In the genomic region with DNA sequence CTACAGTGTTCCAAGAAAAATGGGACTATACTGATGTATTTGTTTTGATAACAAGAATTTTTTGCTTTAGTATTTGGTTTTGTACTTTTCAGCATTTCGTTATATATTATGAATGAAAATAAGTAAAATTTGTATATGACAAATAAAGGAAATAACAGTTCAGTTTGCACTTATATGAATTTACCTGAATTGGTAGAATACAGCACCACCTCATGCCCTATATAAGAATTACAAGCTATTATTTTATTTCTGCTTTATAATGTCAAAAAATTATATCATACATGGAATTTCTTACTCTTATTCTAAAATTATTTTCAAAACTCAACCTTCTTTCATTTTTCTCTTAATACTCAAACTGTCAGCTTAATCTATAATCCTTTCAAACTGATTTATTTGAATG, we compare ENCODE assay signal across 8 cellular contexts. TPM values are rescaled to one million over a fixed set of nuclear protein-coding genes. Genes with fewer than 3 reads are reported as not detected.
A peak's percentile ranks its signal among the peaks of the same experiment; 100 is the strongest.
DNase-seq lines count a peak whose midpoint lies in the region; ATAC-seq, FAIRE-seq and TF ChIP-seq lines count a peak whose summit lies in the region.

No MANE protein-coding gene starts in this region.

- in situ Hi-C loops in GM12878 (cut with MboI): no loop called here

- TF ChIP-seq RAD21 in Ishikawa (IDR thresholded peaks at IDR 0.05; ENCODE audit: low read depth) (peak; percentile 51), GM12878 (IDR thresholded peaks at IDR 0.05; ENCODE audit: insufficient read depth, low read depth, low read length) (peak; percentile 38)

- no peaks in the 10 kb centered on the region for H3K4me1 Mint-ChIP-seq in Calu3 (ENCODE audit: low read depth, unreplicated experiment)

- TF ChIP-seq POLR2A in GM12878 (IDR thresholded peaks at IDR 0.05; ENCODE audit: low read depth, low read length): no peak

- no peak for FAIRE-seq in GM12878 (lab: Jason Lieb, UNC)

- H3K4me3 Mint-ChIP-seq in Calu3 (ENCODE audit: low read depth, unreplicated experiment): no peak overlapping the region

- no peak for DNase-seq in Calu3
- DNase-seq in GM12878 (ENCODE audit: low read depth, low spot score): no peak
- DNase-seq in lung (ENCODE audit: low spot score): no peak
- no peak for DNase-seq in globus pallidus (ENCODE audit: low spot score)

- H3K79me2 ChIP-seq in GM12878 (ENCODE audit: control insufficient read depth, insufficient read depth, low read length): no peaks in the 10 kb centered on the region

- TF ChIP-seq EP300 in Ishikawa (IDR thresholded peaks at IDR 0.05; ENCODE audit: borderline replicate concordance): no peak
- no peak for TF ChIP-seq EP300 in GM12878 (IDR thresholded peaks at IDR 0.05; ENCODE audit: borderline replicate concordance in 1 of 2, control insufficient read depth in 1 of 2, low read depth in 2 of 2, low read length in 2 of 2)

- H3K9me3 Mint-ChIP-seq in Calu3 (ENCODE audit: low read depth, unreplicated experiment): no peaks in the 10 kb centered on the region

- ATAC-seq in GM12878: no peak
- ATAC-seq in lung (ENCODE audit: insufficient read depth, low FRiP score): no peak
- ATAC-seq in GM21381 (IDR thresholded peaks at IDR 0.05; ENCODE audit: unreplicated experiment): no peak
- no peak for ATAC-seq in HG03108 (IDR thresholded peaks at IDR 0.05; ENCODE audit: unreplicated experiment)
- no peak for ATAC-seq in GM21528 (IDR thresholded peaks at IDR 0.05; ENCODE audit: low FRiP score, unreplicated experiment)

- no peak overlapping the region for H3K9ac ChIP-seq in GM12878 (ENCODE audit: control insufficient read depth, insufficient read depth, low read length)

- H3K4me1 ChIP-seq in GM12878 (ENCODE audit: control insufficient read depth, insufficient read depth, low read length) (no peaks in the 10 kb centered on the region), lung (ENCODE audit: control insufficient read depth in 2 of 2, insufficient read depth in 2 of 2, low read length in 2 of 2) (no peaks in the 10 kb centered on the region)

- intact Hi-C loops in Calu3 (cut with micrococcal nuclease; ENCODE audit: unreplicated experiment): loop anchor here (5.0 to 10.0 kb wide), 4 partner anchors 76 to 696 kb away; no protein-coding TSS in a partner anchor
- intact Hi-C loops in GM12878 (cut with micrococcal nuclease; ENCODE audit: unreplicated experiment): loop anchor here (5.0 kb wide), 1 partner anchor 221 kb away; no protein-coding TSS in a partner anchor

- H4K20me1 ChIP-seq in GM12878 (ENCODE audit: control insufficient read depth, insufficient read depth): no peaks in the 10 kb centered on the region

- no peaks in the 10 kb centered on the region for H3K27me3 Mint-ChIP-seq in Calu3 (ENCODE audit: unreplicated experiment)

- H3K27ac ChIP-seq in GM12878 (ENCODE audit: control insufficient read depth, insufficient read depth) (no peak overlapping the region), lung (ENCODE audit: low read depth in 1 of 2, low read length in 1 of 2) (no peak overlapping the region)

- H3K36me3 Mint-ChIP-seq in Calu3 (ENCODE audit: insufficient read depth, unreplicated experiment): peaks cover 5% of the 10 kb centered on the region

- H3K9me3 ChIP-seq in GM12878 (replicated peaks; ENCODE audit: control insufficient read depth, insufficient read depth, low read length) (no peaks in the 10 kb centered on the region), lung (ENCODE audit: control insufficient read depth in 2 of 2, insufficient read depth in 1 of 2, low read length in 1 of 2) (no peaks in the 10 kb centered on the region)

- no peak overlapping the region for H3K27ac Mint-ChIP-seq in Calu3 (ENCODE audit: unreplicated experiment)

- no peak overlapping the region for H3K4me3 ChIP-seq in GM12878
- H3K4me3 ChIP-seq in lung: no peak overlapping the region

- CTCF ChIA-PET in Calu3 (lab: Charles Lee): interaction anchor here (0.6 to 1.4 kb wide), 8 partner anchors 10 to 221 kb away, joined by 3 to 4 read pairs (median 3); a partner anchor contains a TSS
- CTCF ChIA-PET in GM12878 (lab: Yijun Ruan, JAX): interaction anchor here (0.8 to 7.2 kb wide), 28 partner anchors 9 to 698 kb away, joined by 3 to 48 read pairs (median 4); a partner anchor contains a TSS

- RAD21 ChIA-PET in GM12878 (lab: Charles Lee; ENCODE audit: unreplicated experiment): interaction anchor here (0.6 to 1.9 kb wide), 13 partner anchors 10 to 696 kb away, joined by 3 to 8 read pairs (median 4); no protein-coding TSS in a partner anchor

- 0% methylated on average over 1 of the region's 1 CpG for WGBS in GM12878 (ENCODE audit: insufficient coverage, insufficient replicate concordance, low lambda C conversion rate, missing lambda C conversion rate)
- WGBS in lung, 2 donors: 80 to 85% methylated on average over 1 of the region's 1 CpG

- H3K27me3 ChIP-seq in GM12878 (replicated peaks in 1 of 2; ENCODE audit: control insufficient read depth in 2 of 2, insufficient read depth in 2 of 2, low read length in 1 of 2) (no peaks in the 10 kb centered on the region), lung (ENCODE audit: control insufficient read depth, insufficient read depth) (no peaks in the 10 kb centered on the region)

- SMC1A ChIA-PET in GM12878 (lab: Charles Lee; ENCODE audit: uncharacterized antibody, unreplicated experiment): interaction anchor here (0.7 to 2.2 kb wide), 14 partner anchors 10 to 696 kb away, joined by 3 to 14 read pairs (median 4); a partner anchor contains a TSS

- BruUV-seq in Calu3 (replicated peaks; lab: Mats Ljungman, UMichigan) (no TSS peak), GM12878 (replicated peaks; lab: Mats Ljungman, UMichigan) (no TSS peak)

- no peak overlapping the region for H2AFZ ChIP-seq in GM12878 (ENCODE audit: control insufficient read depth, low read depth, low read length)

- TF ChIP-seq CTCF in Calu3 (IDR thresholded peaks at IDR 0.05; ENCODE audit: unreplicated experiment) (peak; percentile 42), GM12878 (IDR thresholded peaks at IDR 0.05 in 2 of 3, conservative IDR thresholded peaks at IDR 0.05 in 1 of 3; ENCODE audit: control insufficient read depth in 2 of 3, extremely low read depth in 1 of 3, insufficient read depth in 1 of 3, low read depth in 3 of 3, low read length in 3 of 3) (peak in 1 of 3 experiments; percentile 21; a peak in 2 of 6 replicates), lung (IDR thresholded peaks at IDR 0.05; ENCODE audit: control extremely low read depth, extremely low read depth) (peak; percentile 1)

- H3K36me3 ChIP-seq in GM12878 (ENCODE audit: control insufficient read depth in 2 of 2, insufficient read depth in 2 of 2, low read length in 1 of 2) (no peaks in the 10 kb centered on the region; a peak in 1 of 4 replicates), lung (ENCODE audit: control insufficient read depth in 2 of 2, insufficient read depth in 2 of 2, low read length in 2 of 2) (peaks cover 0 to 3% of the 10 kb centered on the region in 2 donors)

- H3K4me2 ChIP-seq in GM12878 (ENCODE audit: control insufficient read depth, insufficient read depth): no peak overlapping the region

- POLR2A ChIA-PET in GM12878 (lab: Charles Lee): no interaction called here

RNA-seq across cellular contexts. Expression of a gene that starts 14.6 kb away (rescaled TPM):
- 6.7 and 9.6 TPM in 2 replicates for total RNA-seq in Calu3 (2022)
- total RNA-seq in GM12878 (2013; cell fraction: nucleolus; rRNA removed): 27.9 and 32.2 TPM in 2 replicates
- 5.4 and 7.0 TPM in 2 replicates for total RNA-seq in GM12878 (2014; rRNA removed)
- 8.1 and 9.2 TPM in 2 replicates for total RNA-seq in GM12878 (2014; rRNA removed; fragmentation: Illumina TruSeq; extraction: Trizol)
- 3.7 and 5.7 TPM in 2 replicates for total RNA-seq in GM12878 (2021)
- polyA plus RNA-seq in GM12878 (2011; ENCODE audit: low read depth): 2.6 TPM
- 5.2 and 9.7 TPM in 2 replicates for polyA plus RNA-seq in GM12878 (2011; rRNA removed)
- 1.2 and 2.1 TPM in 2 replicates for polyA plus RNA-seq in GM12878 (2011; cell fraction: cytosol; rRNA removed)
- 4.7 and 5.6 TPM in 2 replicates for polyA plus RNA-seq in GM12878 (2011; cell fraction: nucleus; rRNA removed)
- 4.0 and 5.3 TPM in 2 replicates for polyA plus RNA-seq in GM12878 (2012)
- 9.8 and 10.5 TPM in 2 replicates for polyA plus RNA-seq in GM12878 (2014; fragmentation: Illumina TruSeq; extraction: Trizol)
- 1 to 10 TPM; 5.1 to 5.7 TPM for polyA plus RNA-seq in GM12878 (2014; fragmentation: Nextera tagmentation; extraction: Ambion mirVana)
- polyA plus RNA-seq in GM12878 (2014; rRNA removed): 3.6 and 4.4 TPM in 2 replicates
- 1 to 10 TPM; 7.2 to 7.5 TPM for polyA plus RNA-seq in GM12878 (2016; fragmentation: Nextera tagmentation; extraction: Ambion mirVana)
- polyA minus RNA-seq in GM12878 (2011; rRNA and poly(A)+ RNA removed): 2.4 and 2.9 TPM in 2 replicates
- 2.7 and 4.7 TPM in 2 replicates for polyA minus RNA-seq in GM12878 (2011; cell fraction: cytosol; rRNA and poly(A)+ RNA removed)
- 3.9 and 4.5 TPM in 2 replicates for polyA minus RNA-seq in GM12878 (2011; cell fraction: nucleus; rRNA and poly(A)+ RNA removed)
- total RNA-seq in lung: 10 to 100 TPM in 1 of 2 donors, 1 to 10 TPM in 1; 5.6 to 29.0 TPM
- polyA plus RNA-seq in lung: 1 to 10 TPM; 3.3 to 5.9 TPM

RNA-seq across cellular contexts. Expression of a gene that starts 14.9 kb away (rescaled TPM):
- total RNA-seq in Calu3 (2022) (42.1 and 52.1 TPM in 2 replicates), GM12878 (2014; rRNA removed) (53.3 and 64.7 TPM in 2 replicates), GM12878 (2014; rRNA removed; fragmentation: Illumina TruSeq; extraction: Trizol) (61.4 and 63.2 TPM in 2 replicates), GM12878 (2021) (38.9 and 39.2 TPM in 2 replicates), lung (10 to 100 TPM; 17.4 to 31.1 TPM)
- total RNA-seq in GM12878 (2013; cell fraction: nucleolus; rRNA removed): 166 and 174 TPM in 2 replicates
- 22.2 TPM for polyA plus RNA-seq in GM12878 (2011; ENCODE audit: low read depth)
- polyA plus RNA-seq in GM12878 (2011; rRNA removed) (66.2 and 112 TPM in 2 replicates), GM12878 (2014; fragmentation: Illumina TruSeq; extraction: Trizol) (84.4 and 105 TPM in 2 replicates), GM12878 (2014; fragmentation: Nextera tagmentation; extraction: Ambion mirVana) (10 to 100 TPM; 82.4 to 86.2 TPM), GM12878 (2014; rRNA removed) (27.5 and 39.2 TPM in 2 replicates), GM12878 (2016; fragmentation: Nextera tagmentation; extraction: Ambion mirVana) (10 to 100 TPM; 57.6 to 62.3 TPM), lung (10 to 100 TPM in 1 of 2 donors, 1 to 10 TPM in 1; 7.0 to 36.5 TPM)
- polyA plus RNA-seq in GM12878 (2011; cell fraction: cytosol; rRNA removed): 16.5 and 18.9 TPM in 2 replicates
- 30.9 TPM in 2 replicates for polyA plus RNA-seq in GM12878 (2011; cell fraction: nucleus; rRNA removed)
- polyA plus RNA-seq in GM12878 (2012): 50.2 and 51.8 TPM in 2 replicates
- polyA minus RNA-seq in GM12878 (2011; rRNA and poly(A)+ RNA removed): 11.5 and 12.7 TPM in 2 replicates
- 7.5 and 11.4 TPM in 2 replicates for polyA minus RNA-seq in GM12878 (2011; cell fraction: cytosol; rRNA and poly(A)+ RNA removed)
- 20.1 and 26.8 TPM in 2 replicates for polyA minus RNA-seq in GM12878 (2011; cell fraction: nucleus; rRNA and poly(A)+ RNA removed)

RNA-seq across cellular contexts. Expression of a gene that starts 55.3 kb away (rescaled TPM):
- total RNA-seq in Calu3 (2022) (52.9 and 56.6 TPM in 2 replicates), GM12878 (2014; rRNA removed) (61.5 and 62.0 TPM in 2 replicates), GM12878 (2014; rRNA removed; fragmentation: Illumina TruSeq; extraction: Trizol) (38.1 and 40.9 TPM in 2 replicates), GM12878 (2021) (57.1 and 58.2 TPM in 2 replicates), lung (10 to 100 TPM; 44.5 to 53.8 TPM)
- total RNA-seq in GM12878 (2013; cell fraction: nucleolus; rRNA removed): 41.7 and 53.4 TPM in 2 replicates
- 35.1 TPM for polyA plus RNA-seq in GM12878 (2011; ENCODE audit: low read depth)
- polyA plus RNA-seq in GM12878 (2011; rRNA removed) (33.0 and 49.1 TPM in 2 replicates), GM12878 (2014; fragmentation: Illumina TruSeq; extraction: Trizol) (48.8 and 52.6 TPM in 2 replicates), GM12878 (2014; fragmentation: Nextera tagmentation; extraction: Ambion mirVana) (10 to 100 TPM; 22.5 to 29.6 TPM), GM12878 (2014; rRNA removed) (36.0 and 41.5 TPM in 2 replicates), GM12878 (2016; fragmentation: Nextera tagmentation; extraction: Ambion mirVana) (10 to 100 TPM; 68.6 to 72.6 TPM), lung (10 to 100 TPM in 1 of 2 donors, 1 to 10 TPM in 1; 9.1 to 25.1 TPM)
- 44.7 and 58.1 TPM in 2 replicates for polyA plus RNA-seq in GM12878 (2011; cell fraction: cytosol; rRNA removed)
- 27.1 and 30.9 TPM in 2 replicates for polyA plus RNA-seq in GM12878 (2011; cell fraction: nucleus; rRNA removed)
- 49.2 and 58.6 TPM in 2 replicates for polyA plus RNA-seq in GM12878 (2012)
- 47.6 and 49.9 TPM in 2 replicates for polyA minus RNA-seq in GM12878 (2011; rRNA and poly(A)+ RNA removed)
- polyA minus RNA-seq in GM12878 (2011; cell fraction: cytosol; rRNA and poly(A)+ RNA removed): 19.6 and 20.1 TPM in 2 replicates
- 20.9 and 28.8 TPM in 2 replicates for polyA minus RNA-seq in GM12878 (2011; cell fraction: nucleus; rRNA and poly(A)+ RNA removed)
